Comparison of ENCODE assay signal across 8 cellular contexts in the genomic region with DNA sequence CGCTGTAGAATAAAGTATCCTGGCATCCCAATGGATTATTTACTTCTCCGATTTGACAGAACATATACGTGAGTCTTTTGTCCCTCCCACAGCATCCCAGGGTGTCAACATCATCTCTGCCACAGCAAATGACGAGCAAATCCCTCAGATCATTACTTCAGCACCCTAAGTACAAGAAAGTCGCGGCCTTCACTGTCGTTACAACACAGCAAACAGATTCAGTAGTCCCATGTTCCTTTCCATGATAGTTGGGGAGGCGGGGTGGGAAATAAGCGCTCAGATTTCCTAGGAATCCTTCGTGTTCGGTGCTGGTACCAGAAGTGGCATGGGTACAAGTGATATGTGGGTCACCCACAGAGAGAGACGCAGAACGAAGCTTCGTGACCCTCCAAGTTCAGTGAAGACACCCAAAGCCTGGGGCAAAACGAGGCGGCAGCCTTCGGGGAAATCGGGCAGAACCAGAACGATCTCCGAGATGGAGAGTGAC. TPM values are rescaled to one million over a fixed set of nuclear protein-coding genes. Genes with fewer than 3 reads are reported as not detected.
DNase-seq lines count a peak whose midpoint lies in the region; ATAC-seq and TF ChIP-seq lines count a peak whose summit lies in the region.

No MANE protein-coding gene starts in this region.

- H4K20me1 ChIP-seq in osteoblast (ENCODE audit: insufficient read depth, low read length) = no peaks in the 10 kb centered on the region

- no peak for ATAC-seq in HG02763 (IDR thresholded peaks at IDR 0.05; ENCODE audit: unreplicated experiment)
- ATAC-seq in HG03432 (IDR thresholded peaks at IDR 0.05; ENCODE audit: unreplicated experiment) = no peak

- H3K27me3 ChIP-seq in osteoblast (ENCODE audit: insufficient read depth, low read length) = no peaks in the 10 kb centered on the region

- peaks cover 16% of the 10 kb centered on the region for H3K4me1 ChIP-seq in osteoblast (ENCODE audit: insufficient read depth, low read length)

- H3K79me2 ChIP-seq in osteoblast (ENCODE audit: insufficient read depth, low read length) = peaks cover 31% of the 10 kb centered on the region

- H3K9me3 Mint-ChIP-seq in activated naive CD4-positive, alpha-beta T cell treated with anti-CD3 and anti-CD28 coated beads for 36 hours = no peaks in the 10 kb centered on the region

- no peaks in the 10 kb centered on the region for H3K9me3 ChIP-seq in osteoblast (ENCODE audit: low read depth, low read length)

- H3K36me3 ChIP-seq in osteoblast (ENCODE audit: insufficient read depth, low read length) = no peaks in the 10 kb centered on the region

- peak overlapping the region; percentile 98 for H3K4me3 Mint-ChIP-seq in activated naive CD4-positive, alpha-beta T cell treated with anti-CD3 and anti-CD28 coated beads for 36 hours

- H3K4me2 ChIP-seq in osteoblast (ENCODE audit: insufficient read depth, low read length) = peak overlapping the region; percentile 99

- peak overlapping the region; percentile 91 for H2AFZ ChIP-seq in osteoblast (ENCODE audit: low read length)

- TF ChIP-seq CTCF in osteoblast (IDR thresholded peaks at IDR 0.05; ENCODE audit: extremely low read depth, low read depth, low read length) = no peak

- H3K4me1 Mint-ChIP-seq in activated naive CD4-positive, alpha-beta T cell treated with anti-CD3 and anti-CD28 coated beads for 36 hours (ENCODE audit: low read depth) = peaks cover 29% of the 10 kb centered on the region

- no peaks in the 10 kb centered on the region for H3K27me3 Mint-ChIP-seq in activated naive CD4-positive, alpha-beta T cell treated with anti-CD3 and anti-CD28 coated beads for 36 hours (ENCODE audit: low read depth)

- peak overlapping the region; percentile 13 for H3K27ac ChIP-seq in osteoblast (ENCODE audit: low read depth, low read length)

- intact Hi-C loops in activated naive CD4-positive, alpha-beta T cell treated with anti-CD3 and anti-CD28 coated beads for 36 hours (cut with micrococcal nuclease) = loop anchor here (1.0 to 5.0 kb wide), 5 partner anchors 187 to 728 kb away; a partner anchor contains a TSS

- H3K36me3 Mint-ChIP-seq in activated naive CD4-positive, alpha-beta T cell treated with anti-CD3 and anti-CD28 coated beads for 36 hours (ENCODE audit: low read depth) = peaks cover 2% of the 10 kb centered on the region

- peak overlapping the region; percentile 81 for H3K27ac Mint-ChIP-seq in activated naive CD4-positive, alpha-beta T cell treated with anti-CD3 and anti-CD28 coated beads for 36 hours

- peak overlapping the region; percentile 83 for H3K4me3 ChIP-seq in osteoblast (ENCODE audit: insufficient read depth, low read length)

- peak; percentile 29 for DNase-seq in stimulated activated CD4-positive, alpha-beta T cell treated with anti-CD3 and anti-CD28 coated beads, Interleukin-15, amount 100 ng/mL, for 24 hours
- DNase-seq in stimulated activated CD4-positive, alpha-beta T cell treated with anti-CD3 and anti-CD28 coated beads, Interleukin-12 subunit alpha, Interleukin-12 subunit beta, amount 100 ng/mL, for 4 hours = no peak
- DNase-seq in NCI-H524 treated with DMSO at 0.1 percent for 48 hours (lab: John Stamatoyannopoulos, UW) = peak; percentile 19
- peak; percentile 58 for DNase-seq in activated naive CD4-positive, alpha-beta T cell treated with anti-CD3 and anti-CD28 coated beads for 36 hours
- DNase-seq in globus pallidus (ENCODE audit: low spot score) = peak; percentile 44
- no peak for DNase-seq in osteoblast (ENCODE audit: insufficient read length, low spot score, missing footprints)

- CTCF ChIA-PET in activated naive CD4-positive, alpha-beta T cell treated with anti-CD3 and anti-CD28 coated beads for 36 hours (lab: Charles Lee) = no interaction called here

RNA-seq across cellular contexts. Expression of a gene that starts 0.7 kb away (rescaled TPM):
- 10 to 100 TPM; 13.5 to 15.7 TPM for total RNA-seq in activated naive CD4-positive, alpha-beta T cell treated with anti-CD3 and anti-CD28 coated beads for 36 hours
- 13.0 and 15.2 TPM in 2 replicates for total RNA-seq in osteoblast

Comparison
In these comparisons a context has a peak if more than half of its experiments do, and no peak if none do; other contexts are left out.
1. DNase-seq: peak in stimulated activated CD4-positive, alpha-beta T cell treated with anti-CD3 and anti-CD28 coated beads, Interleukin-15, amount 100 ng/mL, for 24 hours (single experiment), NCI-H524 treated with DMSO at 0.1 percent for 48 hours (single experiment), activated naive CD4-positive, alpha-beta T cell treated with anti-CD3 and anti-CD28 coated beads for 36 hours (single experiment) and globus pallidus (single experiment); none in stimulated activated CD4-positive, alpha-beta T cell treated with anti-CD3 and anti-CD28 coated beads, Interleukin-12 subunit alpha, Interleukin-12 subunit beta, amount 100 ng/mL, for 4 hours (single experiment) and osteoblast (single experiment).